7 cellular contexts compared by ENCODE assay signal in the genomic region with DNA sequence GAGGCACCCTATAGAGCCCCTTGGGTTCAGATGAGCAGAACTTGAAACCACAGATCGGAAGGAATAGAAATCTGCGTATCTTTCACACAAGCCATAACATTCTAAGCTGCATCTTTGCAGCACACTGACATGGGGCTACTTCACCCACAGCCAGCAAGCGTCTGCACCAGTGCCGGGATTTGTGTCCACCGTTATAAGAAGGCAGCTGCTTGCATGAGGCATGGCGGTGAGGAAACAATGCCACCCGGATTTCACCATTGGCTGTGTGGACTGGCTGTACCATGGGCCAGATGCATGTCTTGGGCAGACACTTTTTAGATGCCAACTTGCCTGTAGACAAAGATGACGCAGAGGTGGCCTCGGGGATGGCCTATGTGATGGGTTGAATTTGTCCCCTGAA. TPM values are rescaled to one million over a fixed set of nuclear protein-coding genes. Genes with fewer than 3 reads are reported as not detected.
"Had no signal": no experiment of that assay in that cellular context is flagged by ENCODE, and none has a peak within 500 bp of the region (broad histone marks: within the 10 kb centered on the region; RNA-seq: fewer than 3 reads in every experiment).

No MANE protein-coding gene starts in this region.

RNA-seq across cellular contexts. Expression of gene CDRT15L2, which starts 20.5 kb away (rescaled TPM):
- total RNA-seq: GM23338, H1, H7, HFFc6, HT1080, IMR-90, K562 had no signal
- polyA plus RNA-seq: GM23338, H1, IMR-90, K562 had no signal
